ENCODE assay signal across 2 cellular contexts in the genomic region with DNA sequence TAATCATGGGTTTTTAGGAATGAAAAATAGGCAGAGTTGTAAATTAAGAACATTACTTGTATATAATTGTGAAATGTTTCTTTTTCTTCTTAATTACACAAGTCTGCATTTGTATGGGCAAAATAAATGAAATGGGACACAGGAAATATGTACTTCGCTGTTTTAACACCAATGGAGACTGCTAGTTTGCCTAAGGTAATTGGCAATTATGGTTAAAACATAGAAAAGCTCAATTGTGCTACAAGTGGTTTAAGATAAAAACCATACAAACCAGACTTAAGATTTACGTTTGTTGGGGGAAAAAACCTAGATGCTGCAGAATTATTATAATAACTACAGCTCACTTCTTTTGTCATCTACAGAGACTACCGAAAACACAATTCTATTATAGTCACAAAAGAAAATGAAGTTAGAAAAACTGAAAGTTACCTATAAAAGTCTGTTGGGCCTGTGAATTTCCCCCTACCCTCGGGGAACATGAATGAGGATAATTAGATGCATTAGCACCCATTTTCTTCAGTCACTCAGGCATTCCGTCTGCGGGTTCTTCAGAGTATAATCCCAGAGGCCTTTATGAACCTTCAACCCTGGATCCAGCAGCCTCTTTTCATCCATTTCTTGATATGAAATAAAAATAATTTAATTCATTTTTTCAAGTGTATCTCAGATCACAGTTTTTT.
A peak's percentile ranks its signal among the peaks of the same experiment; 100 is the strongest.
TF ChIP-seq lines count a peak whose summit lies in the region.

No MANE protein-coding gene starts in this region.

TF ChIP-seq in HEK293, 187 proteins besides CTCF, POLR2A, EP300 and RAD21:
- TF ChIP-seq ZNF664 (tag by site-specific recombination; IDR thresholded peaks at IDR 0.05) (no peak), ZFP3 (tag by site-specific recombination; IDR thresholded peaks at IDR 0.05; ENCODE audit: low read depth) (no peak), PRDM1 (tag by site-specific recombination; IDR thresholded peaks at IDR 0.05) (no peak)
- TF ChIP-seq, protein P1, sequence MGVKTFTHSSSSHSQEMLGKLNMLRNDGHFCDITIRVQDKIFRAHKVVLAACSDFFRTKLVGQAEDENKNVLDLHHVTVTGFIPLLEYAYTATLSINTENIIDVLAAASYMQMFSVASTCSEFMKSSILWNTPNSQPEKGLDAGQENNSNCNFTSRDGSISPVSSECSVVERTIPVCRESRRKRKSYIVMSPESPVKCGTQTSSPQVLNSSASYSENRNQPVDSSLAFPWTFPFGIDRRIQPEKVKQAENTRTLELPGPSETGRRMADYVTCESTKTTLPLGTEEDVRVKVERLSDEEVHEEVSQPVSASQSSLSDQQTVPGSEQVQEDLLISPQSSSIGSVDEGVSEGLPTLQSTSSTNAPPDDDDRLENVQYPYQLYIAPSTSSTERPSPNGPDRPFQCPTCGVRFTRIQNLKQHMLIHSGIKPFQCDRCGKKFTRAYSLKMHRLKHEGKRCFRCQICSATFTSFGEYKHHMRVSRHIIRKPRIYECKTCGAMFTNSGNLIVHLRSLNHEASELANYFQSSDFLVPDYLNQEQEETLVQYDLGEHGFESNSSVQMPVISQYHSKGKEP (tag by site-specific recombination; IDR thresholded peaks at IDR 0.05) = 0 out of 2 replicates have a peak, but pooled peaks have one; percentile 6
- TF ChIP-seq, protein P2, sequence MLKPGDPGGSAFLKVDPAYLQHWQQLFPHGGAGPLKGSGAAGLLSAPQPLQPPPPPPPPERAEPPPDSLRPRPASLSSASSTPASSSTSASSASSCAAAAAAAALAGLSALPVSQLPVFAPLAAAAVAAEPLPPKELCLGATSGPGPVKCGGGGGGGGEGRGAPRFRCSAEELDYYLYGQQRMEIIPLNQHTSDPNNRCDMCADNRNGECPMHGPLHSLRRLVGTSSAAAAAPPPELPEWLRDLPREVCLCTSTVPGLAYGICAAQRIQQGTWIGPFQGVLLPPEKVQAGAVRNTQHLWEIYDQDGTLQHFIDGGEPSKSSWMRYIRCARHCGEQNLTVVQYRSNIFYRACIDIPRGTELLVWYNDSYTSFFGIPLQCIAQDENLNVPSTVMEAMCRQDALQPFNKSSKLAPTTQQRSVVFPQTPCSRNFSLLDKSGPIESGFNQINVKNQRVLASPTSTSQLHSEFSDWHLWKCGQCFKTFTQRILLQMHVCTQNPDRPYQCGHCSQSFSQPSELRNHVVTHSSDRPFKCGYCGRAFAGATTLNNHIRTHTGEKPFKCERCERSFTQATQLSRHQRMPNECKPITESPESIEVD (tag by site-specific recombination; IDR thresholded peaks at IDR 0.05) = peak; percentile 86

TF ChIP-seq in HepG2, 621 proteins besides CTCF, POLR2A, EP300 and RAD21:
- TF ChIP-seq ZNF660 (CRISPR knock-in tag; IDR thresholded peaks at IDR 0.05; ENCODE audit: borderline replicate concordance, low read depth) = no peak
- TF ChIP-seq ZMYM2 (CRISPR knock-in tag; IDR thresholded peaks at IDR 0.05) = no peak
- no peak for TF ChIP-seq NCOA2 (CRISPR knock-in tag; IDR thresholded peaks at IDR 0.05)
- TF ChIP-seq ZNF569 (CRISPR knock-in tag; IDR thresholded peaks at IDR 0.05; ENCODE audit: borderline replicate concordance) = no peak
